In the genomic region with DNA sequence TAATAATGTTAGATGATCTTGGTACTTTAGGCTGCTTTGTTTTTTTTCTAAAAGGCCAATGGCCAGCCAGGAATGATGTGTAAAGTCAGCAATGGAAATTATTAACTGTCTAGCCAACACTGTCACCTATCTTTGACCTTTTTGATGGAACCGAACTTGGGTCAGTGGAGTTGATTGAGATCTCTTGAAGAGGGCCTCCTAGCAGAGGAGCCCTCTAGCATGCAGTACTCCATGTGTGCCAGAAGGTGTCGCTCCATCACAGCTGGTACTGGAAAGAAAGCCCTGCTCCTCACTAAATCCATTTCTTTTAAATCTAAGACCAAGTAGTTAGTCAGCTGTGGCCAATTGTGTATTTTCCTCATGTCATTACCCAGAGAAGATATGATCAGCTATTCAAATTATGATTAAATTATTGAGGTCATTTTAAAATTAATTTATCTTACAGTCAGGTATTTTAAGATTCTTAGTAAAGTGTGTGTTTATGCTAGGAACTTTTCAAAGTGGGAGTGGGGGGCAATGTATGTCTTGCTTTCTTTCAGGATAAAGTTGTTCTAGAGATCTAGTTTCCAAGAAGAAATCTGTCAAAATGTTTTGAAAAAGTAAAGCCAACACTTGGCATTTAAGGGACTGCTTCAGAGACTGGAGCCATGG, we compare ENCODE assay signal across 8 cellular contexts. TPM values are rescaled to one million over a fixed set of nuclear protein-coding genes. Genes with fewer than 3 reads are reported as not detected.
DNase-seq lines count a peak whose midpoint lies in the region; ATAC-seq and TF ChIP-seq lines count a peak whose summit lies in the region.

No MANE protein-coding gene starts in this region.

- H3K27me3 ChIP-seq in OCI-LY3 (ENCODE audit: low read depth, low read length) (no peaks in the 10 kb centered on the region), fibroblast of lung (ENCODE audit: control insufficient read depth, insufficient read depth, low read length) (no peaks in the 10 kb centered on the region), testis (no peaks in the 10 kb centered on the region)

- no peaks in the 10 kb centered on the region for H3K79me2 ChIP-seq in OCI-LY3 (ENCODE audit: low read length)
- no peaks in the 10 kb centered on the region for H3K79me2 ChIP-seq in fibroblast of lung (ENCODE audit: control insufficient read depth, insufficient read depth, low read length)

- no peak overlapping the region for H3K27ac ChIP-seq in OCI-LY3 (ENCODE audit: low read length)
- H3K27ac ChIP-seq in fibroblast of lung (ENCODE audit: insufficient read depth, low read length), result no peak overlapping the region
- H3K27ac ChIP-seq in testis, result no peak overlapping the region

- 28 to 40% methylated on average over 2 of the region's 2 CpGs for WGBS in testis, 2 donors

- DNase-seq in DMS114 treated with DMSO at 0.1 percent for 48 hours (lab: John Stamatoyannopoulos, UW; ENCODE audit: unreplicated experiment), result peak; percentile 53
- DNase-seq in HT-29 (ENCODE audit: low spot score), result peak; percentile 83
- peak; percentile 31 for DNase-seq in activated T-cell treated with anti-CD3 and anti-CD28 coated beads for 48 hours (ENCODE audit: low read depth)
- DNase-seq in fibroblast of lung (ENCODE audit: low read depth in 2 of 2), result peak; percentile 53 to 77
- peak in 41 of 56 donors; percentile 2 to 81 (median 29) for DNase-seq in nucleus accumbens (lab: John Stamatoyannopoulos, UW)
- peak; percentile 62 for DNase-seq in testis

- H3K4me2 ChIP-seq in OCI-LY3 (ENCODE audit: low read length), result no peak overlapping the region
- H3K4me2 ChIP-seq in fibroblast of lung (ENCODE audit: extremely low read depth, insufficient read depth, low read length), result no peak overlapping the region

- TF ChIP-seq CTCF in OCI-LY3 (IDR thresholded peaks at IDR 0.05; ENCODE audit: low read depth, low read length), result peak; percentile 94
- peak; percentile 100 for TF ChIP-seq CTCF in fibroblast of lung (conservative IDR thresholded peaks at IDR 0.05 in 1 of 2, IDR thresholded peaks at IDR 0.05 in 1 of 2; ENCODE audit: low read depth in 1 of 2, low read length in 2 of 2)
- TF ChIP-seq CTCF in testis (IDR thresholded peaks at IDR 0.05), result peak; percentile 86 to 99 (median 93)

- H3K36me3 ChIP-seq in OCI-LY3 (replicated peaks; ENCODE audit: low read depth, low read length) (no peaks in the 10 kb centered on the region), fibroblast of lung (ENCODE audit: control insufficient read depth, insufficient read depth, low read length) (no peaks in the 10 kb centered on the region), testis (ENCODE audit: low read depth, missing control alignments) (no peaks in the 10 kb centered on the region)

- peaks cover 9% of the 10 kb centered on the region; the same call in 1 of the 2 replicates for H3K4me1 ChIP-seq in OCI-LY3 (ENCODE audit: low read length)
- H3K4me1 ChIP-seq in fibroblast of lung (ENCODE audit: control insufficient read depth, extremely low read depth, insufficient read depth, low read length), result peaks cover 3% of the 10 kb centered on the region
- H3K4me1 ChIP-seq in testis, result no peaks in the 10 kb centered on the region

- H2AFZ ChIP-seq in OCI-LY3 (ENCODE audit: low read depth, low read length) (no peak overlapping the region; the same call in 1 of the 2 replicates), fibroblast of lung (ENCODE audit: low read length) (no peak overlapping the region)

- H3K9me3 ChIP-seq in OCI-LY3 (ENCODE audit: insufficient read depth, low read length) (no peaks in the 10 kb centered on the region), fibroblast of lung (ENCODE audit: control insufficient read depth, insufficient read depth, low read depth, low read length) (no peaks in the 10 kb centered on the region), testis (no peaks in the 10 kb centered on the region)

- H3K9ac ChIP-seq in OCI-LY3 (ENCODE audit: low read length), result no peak overlapping the region
- no peak overlapping the region for H3K9ac ChIP-seq in fibroblast of lung (ENCODE audit: insufficient read depth, low read length)

- H3K4me3 ChIP-seq in OCI-LY3 (ENCODE audit: low read length) (no peak overlapping the region), fibroblast of lung (replicated peaks in 1 of 4; ENCODE audit: control extremely low read depth in 1 of 4, insufficient read depth in 1 of 4, low read depth in 3 of 4, low read length in 4 of 4) (no peak overlapping the region), testis (no peak overlapping the region)

- H4K20me1 ChIP-seq in OCI-LY3 (ENCODE audit: insufficient read depth, low read length), result no peaks in the 10 kb centered on the region
- no peaks in the 10 kb centered on the region for H4K20me1 ChIP-seq in fibroblast of lung (ENCODE audit: control insufficient read depth, extremely low read depth, insufficient read depth, low read length)

- intact Hi-C loops in testis (cut with DNase I; ENCODE audit: low total_unique reads), result loop anchor here (5.0 kb wide), 1 partner anchor 105 kb away; no protein-coding TSS in a partner anchor

- TF ChIP-seq POLR2A in testis (IDR thresholded peaks at IDR 0.05), result no peak

- peak; percentile 72 for ATAC-seq in GM21381 (IDR thresholded peaks at IDR 0.05; ENCODE audit: unreplicated experiment)

RNA-seq across cellular contexts. Expression of a gene that starts 33.1 kb away (rescaled TPM):
- 2.6 and 4.4 TPM in 2 replicates for total RNA-seq in HT-29 (2014; rRNA removed; shearing (Covaris generic))
- 19.3 and 23.0 TPM in 2 replicates for total RNA-seq in fibroblast of lung
- 13.1 and 21.9 TPM in 2 replicates for polyA plus RNA-seq in fibroblast of lung
- 8.2 and 15.1 TPM in 2 replicates for polyA plus RNA-seq in fibroblast of lung (2012)
- polyA minus RNA-seq in fibroblast of lung (ENCODE audit: low replicate concordance), result 0.59 and 3.9 TPM in 2 replicates
- 10 to 100 TPM in 1 of 2 donors, 1 to 10 TPM in 1; 7.3 to 10.5 TPM for total RNA-seq in testis
- polyA plus RNA-seq in testis (ENCODE audit: insufficient read depth, low read depth, low replicate concordance), result 4.5 TPM

Comparison
In these comparisons a context has a peak if more than half of its experiments do, and no peak if none do; other contexts are left out.
1. DNase-seq: peak in every context shown above with its lines; median percentile 83 in HT-29; 65 in fibroblast of lung; 62 in testis; 53 in DMS114 treated with DMSO at 0.1 percent for 48 hours; 31 in activated T-cell treated with anti-CD3 and anti-CD28 coated beads for 48 hours; 29 in nucleus accumbens.